ENCODE assay signal across 17 cellular contexts in the genomic region with DNA sequence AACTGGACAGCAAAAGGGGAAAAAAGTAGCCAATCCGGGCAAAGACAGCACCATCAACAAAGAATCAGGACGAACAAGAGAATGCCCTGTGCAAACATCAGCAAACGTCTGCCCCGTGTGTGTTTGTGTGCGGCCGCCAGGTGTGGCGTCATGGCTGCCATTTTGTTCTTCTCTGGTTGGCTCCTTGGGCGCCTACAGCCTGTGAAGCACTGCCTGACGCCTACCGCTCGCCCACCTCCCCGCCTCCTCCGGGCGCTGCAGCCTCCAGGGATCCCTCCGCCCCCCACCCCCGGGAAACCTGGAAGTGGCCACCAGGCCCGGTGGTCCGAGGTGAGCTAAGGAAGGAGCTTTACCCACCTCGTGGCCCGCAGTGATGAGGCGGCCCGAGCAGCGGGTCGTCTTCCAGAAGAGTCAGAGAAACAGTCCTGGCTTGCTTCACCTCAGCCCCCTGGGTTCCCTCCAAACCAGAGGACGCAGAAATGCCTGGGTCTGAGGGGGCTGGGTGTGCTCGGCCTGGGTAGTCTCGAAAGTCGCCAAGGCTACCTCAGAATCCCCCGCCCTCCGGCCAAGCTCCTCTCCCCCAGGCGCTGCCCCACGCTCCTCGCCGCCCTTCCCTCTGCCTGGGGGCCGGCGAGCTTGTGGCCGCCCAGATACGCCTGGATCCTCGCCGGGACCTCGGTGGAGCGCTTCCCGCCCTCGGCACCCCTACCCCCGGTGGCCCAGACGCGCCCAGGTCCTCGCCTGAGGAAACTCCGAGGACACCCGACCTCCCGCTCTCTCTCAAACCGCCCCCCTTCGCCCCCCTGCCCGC.
"Had no signal": no experiment of that assay in that cellular context is flagged by ENCODE, and none has a peak within 500 bp of the region (broad histone marks: within the 10 kb centered on the region; RNA-seq: fewer than 3 reads in every experiment).

No MANE protein-coding gene starts in this region.

- H3K79me2 ChIP-seq: hepatocyte had no signal

- H3K27ac ChIP-seq: adrenal gland, esophagus squamous epithelium, hepatocyte, left lung, neutrophil, transverse colon had no signal

- H3K4me3 Mint-ChIP-seq: activated CD8-positive, alpha-beta memory T cell treated with anti-CD3 and anti-CD28 coated beads, Interleukin-2, amount 10 ng/mL, durations not matched to agents 7 days and 5 days; activated naive CD4-positive, alpha-beta T cell treated with anti-CD3 and anti-CD28 coated beads, Interleukin-2, amount 50 U/mL, for 24 hours; naive thymus-derived CD8-positive, alpha-beta T cell; stimulated activated memory B cell treated with anti-CD40 and anti-IgM and Interleukin-4, amounts not matched to agents 10 μg/mL and 1 μg/mL and 100 μg/mL, for 72 hours; T-helper 1 cell treated with Interleukin-12 subunit alpha and Interleukin-12 subunit beta and Interleukin-4 antibody, amounts not matched to agents 30 μg/mL and 1 μg/mL, for 36 hours had no signal

- H3K27me3 Mint-ChIP-seq: activated naive CD4-positive, alpha-beta T cell treated with anti-CD3 and anti-CD28 coated beads, Interleukin-2, amount 50 U/mL, for 24 hours; stimulated activated memory B cell treated with anti-CD40 and anti-IgM and Interleukin-4, amounts not matched to agents 10 μg/mL and 1 μg/mL and 100 μg/mL, for 72 hours had no signal

- H3K36me3 Mint-ChIP-seq: activated naive CD4-positive, alpha-beta T cell treated with anti-CD3 and anti-CD28 coated beads, Interleukin-2, amount 50 U/mL, for 24 hours; naive thymus-derived CD8-positive, alpha-beta T cell had no signal

- H3K4me2 ChIP-seq: hepatocyte had no signal

- H3K36me3 ChIP-seq: adrenal gland, esophagus squamous epithelium, left lung, neutrophil, transverse colon had no signal

- H3K27me3 ChIP-seq: adrenal gland, hepatocyte, left lung, neutrophil, transverse colon had no signal

- H3K27ac Mint-ChIP-seq: activated CD8-positive, alpha-beta memory T cell treated with anti-CD3 and anti-CD28 coated beads, Interleukin-2, amount 10 ng/mL, durations not matched to agents 7 days and 5 days; activated naive CD4-positive, alpha-beta T cell treated with anti-CD3 and anti-CD28 coated beads, Interleukin-2, amount 50 U/mL, for 24 hours; naive thymus-derived CD8-positive, alpha-beta T cell; stimulated activated memory B cell treated with anti-CD40 and anti-IgM and Interleukin-4, amounts not matched to agents 10 μg/mL and 1 μg/mL and 100 μg/mL, for 72 hours; T-helper 1 cell treated with Interleukin-12 subunit alpha and Interleukin-12 subunit beta and Interleukin-4 antibody, amounts not matched to agents 30 μg/mL and 1 μg/mL, for 36 hours had no signal

- H2AFZ ChIP-seq: hepatocyte had no signal

- DNase-seq: activated CD4-positive, alpha-beta T cell treated with anti-CD3 and anti-CD28 coated beads, Interleukin-2, amount 50 U/mL, for 4 hours; activated effector memory CD4-positive, alpha-beta T cell treated with Interleukin-2 at 50 U/mL for 16 hours; activated T-cell treated with anti-CD3 and anti-CD28 coated beads, Interleukin-2, amount 50 U/mL, for 1 hour; adrenal gland; esophagus squamous epithelium; kidney; left lung; mucosa of descending colon; naive thymus-derived CD8-positive, alpha-beta T cell; retina; transverse colon had no signal

- H3K9me3 ChIP-seq: adrenal gland, esophagus squamous epithelium, left lung, mucosa of descending colon, neutrophil, transverse colon had no signal

- H3K4me1 ChIP-seq: adrenal gland, transverse colon had no signal

- H3K4me3 ChIP-seq: adrenal gland, esophagus squamous epithelium, hepatocyte, left lung, mucosa of descending colon, transverse colon had no signal

- H3K9me3 Mint-ChIP-seq: activated naive CD4-positive, alpha-beta T cell treated with anti-CD3 and anti-CD28 coated beads, Interleukin-2, amount 50 U/mL, for 24 hours; naive thymus-derived CD8-positive, alpha-beta T cell; stimulated activated memory B cell treated with anti-CD40 and anti-IgM and Interleukin-4, amounts not matched to agents 10 μg/mL and 1 μg/mL and 100 μg/mL, for 72 hours had no signal
